1 cellular context compared by ENCODE assay signal in the genomic region with DNA sequence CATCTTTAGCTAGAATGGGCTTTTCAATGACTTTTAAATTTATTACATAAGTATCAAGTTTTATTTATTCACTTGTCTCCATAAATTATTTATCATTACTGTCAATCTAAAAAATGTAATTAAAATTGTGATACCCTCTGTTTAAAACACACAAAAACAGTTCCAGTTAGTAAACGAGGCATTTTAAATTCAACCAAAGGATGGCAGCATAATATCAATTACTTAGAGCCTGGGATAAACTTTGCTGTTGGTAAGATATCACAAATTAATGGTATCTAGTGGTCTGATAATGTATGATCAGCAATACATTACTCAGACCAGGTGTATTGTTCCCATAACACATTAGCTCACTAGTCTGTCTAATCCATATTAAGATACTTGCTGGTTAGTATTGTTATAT.
TF ChIP-seq lines count a peak whose summit lies in the region.

No MANE protein-coding gene starts in this region.

TF ChIP-seq in IMR-90, 13 proteins besides CTCF, POLR2A, EP300 and RAD21:
- TF ChIP-seq NFE2L2 (IDR thresholded peaks at IDR 0.05; ENCODE audit: low read depth, low read length) (no peak), SMC3 (IDR thresholded peaks at IDR 0.05; ENCODE audit: low read depth, low read length) (peak; percentile 30; the same call in 1 of the 2 replicates)
